ENCODE assay signal across 1 cellular context in the genomic region with DNA sequence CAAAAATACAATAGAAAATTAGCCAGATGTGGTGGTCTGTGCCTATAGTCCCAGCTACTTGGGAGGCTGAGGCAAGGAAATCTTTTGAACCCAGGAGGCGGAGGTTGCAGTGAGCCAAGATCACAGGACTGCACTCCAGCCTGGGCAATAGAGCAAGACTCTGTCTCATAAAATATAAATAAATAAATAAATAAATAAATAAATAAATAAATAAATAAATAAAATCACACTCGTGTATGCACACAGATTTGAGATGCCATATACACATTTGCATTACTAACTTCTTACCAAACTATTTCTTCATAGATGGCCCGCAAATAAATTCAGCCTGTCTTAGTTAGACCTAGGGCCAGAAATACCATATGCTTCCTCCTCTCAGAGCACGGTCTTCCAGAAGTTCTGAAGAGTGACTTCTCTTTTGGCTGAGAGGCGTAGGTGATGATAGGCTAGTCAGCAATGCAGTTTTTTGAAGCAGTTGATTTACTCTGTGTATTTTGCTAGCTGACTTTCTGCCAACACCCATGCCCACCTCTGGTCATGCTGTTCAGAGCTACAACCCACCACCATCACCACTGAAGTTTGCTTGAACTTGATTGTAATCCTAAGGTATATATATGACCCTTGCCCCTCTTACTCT.
TF ChIP-seq lines count a peak whose summit lies in the region.

No MANE protein-coding gene starts in this region.

TF ChIP-seq in HEK293, 187 proteins besides CTCF, POLR2A, EP300 and RAD21 (continued from another document and continues in another):
- no peak for TF ChIP-seq ZNF174 (tag by site-specific recombination; IDR thresholded peaks at IDR 0.05)
- no peak for TF ChIP-seq ZNF473 (tag by site-specific recombination; IDR thresholded peaks at IDR 0.05)
- TF ChIP-seq ZNF292 (tag by site-specific recombination; IDR thresholded peaks at IDR 0.05; ENCODE audit: borderline replicate concordance, low read depth), result peak; percentile 73; the same call in 1 of the 2 replicates
- TF ChIP-seq ZNF692 (tag by site-specific recombination; IDR thresholded peaks at IDR 0.05), result no peak
- no peak for TF ChIP-seq ZFP41 (tag by site-specific recombination; IDR thresholded peaks at IDR 0.05; ENCODE audit: borderline replicate concordance)
- TF ChIP-seq SETDB1 (IDR thresholded peaks at IDR 0.05; ENCODE audit: insufficient read length, low read length), result no peak
- TF ChIP-seq MEIS1 (CRISPR knock-in tag; IDR thresholded peaks at IDR 0.05; ENCODE audit: borderline replicate concordance), result no peak
- TF ChIP-seq ZIC2 (tag by site-specific recombination; IDR thresholded peaks at IDR 0.05), result no peak
- TF ChIP-seq ZFP3 (tag by site-specific recombination; IDR thresholded peaks at IDR 0.05; ENCODE audit: low read depth), result no peak
- peak; percentile 75; the same call in 1 of the 2 replicates for TF ChIP-seq ZNF560 (tag by site-specific recombination; IDR thresholded peaks at IDR 0.05; ENCODE audit: borderline replicate concordance)
- no peak for TF ChIP-seq HOXD13 (CRISPR knock-in tag; IDR thresholded peaks at IDR 0.05; ENCODE audit: borderline replicate concordance)
- TF ChIP-seq ZNF621 (tag by site-specific recombination; IDR thresholded peaks at IDR 0.05), result no peak
- TF ChIP-seq, protein P1, sequence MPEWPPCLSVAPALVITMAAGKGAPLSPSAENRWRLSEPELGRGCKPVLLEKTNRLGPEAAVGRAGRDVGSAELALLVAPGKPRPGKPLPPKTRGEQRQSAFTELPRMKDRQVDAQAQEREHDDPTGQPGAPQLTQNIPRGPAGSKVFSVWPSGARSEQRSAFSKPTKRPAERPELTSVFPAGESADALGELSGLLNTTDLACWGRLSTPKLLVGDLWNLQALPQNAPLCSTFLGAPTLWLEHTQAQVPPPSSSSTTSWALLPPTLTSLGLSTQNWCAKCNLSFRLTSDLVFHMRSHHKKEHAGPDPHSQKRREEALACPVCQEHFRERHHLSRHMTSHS (tag by site-specific recombination; IDR thresholded peaks at IDR 0.05), result no peak
- no peak for TF ChIP-seq YY1 (tag by site-specific recombination; IDR thresholded peaks at IDR 0.05)
- no peak for TF ChIP-seq ZNF274 (IDR thresholded peaks at IDR 0.05; ENCODE audit: low read length)
- no peak for TF ChIP-seq ZNF274 (tag by site-specific recombination; IDR thresholded peaks at IDR 0.05; ENCODE audit: borderline replicate concordance)
- peak; percentile 63; the same call in 1 of the 2 replicates for TF ChIP-seq RBAK (tag by site-specific recombination; IDR thresholded peaks at IDR 0.05)
- TF ChIP-seq KLF8 (tag by site-specific recombination; IDR thresholded peaks at IDR 0.05), result no peak
- peak; percentile 70 for TF ChIP-seq ZBTB11 (tag by site-specific recombination; conservative IDR thresholded peaks at IDR 0.05; ENCODE audit: low read depth)
- TF ChIP-seq GLIS2 (tag by site-specific recombination; IDR thresholded peaks at IDR 0.05), result no peak
- TF ChIP-seq SP2 (tag by site-specific recombination; IDR thresholded peaks at IDR 0.05), result no peak
- TF ChIP-seq ZNF140 (tag by site-specific recombination; IDR thresholded peaks at IDR 0.05), result peak; percentile 73; the same call in 1 of the 2 replicates
- TF ChIP-seq, protein P2, sequence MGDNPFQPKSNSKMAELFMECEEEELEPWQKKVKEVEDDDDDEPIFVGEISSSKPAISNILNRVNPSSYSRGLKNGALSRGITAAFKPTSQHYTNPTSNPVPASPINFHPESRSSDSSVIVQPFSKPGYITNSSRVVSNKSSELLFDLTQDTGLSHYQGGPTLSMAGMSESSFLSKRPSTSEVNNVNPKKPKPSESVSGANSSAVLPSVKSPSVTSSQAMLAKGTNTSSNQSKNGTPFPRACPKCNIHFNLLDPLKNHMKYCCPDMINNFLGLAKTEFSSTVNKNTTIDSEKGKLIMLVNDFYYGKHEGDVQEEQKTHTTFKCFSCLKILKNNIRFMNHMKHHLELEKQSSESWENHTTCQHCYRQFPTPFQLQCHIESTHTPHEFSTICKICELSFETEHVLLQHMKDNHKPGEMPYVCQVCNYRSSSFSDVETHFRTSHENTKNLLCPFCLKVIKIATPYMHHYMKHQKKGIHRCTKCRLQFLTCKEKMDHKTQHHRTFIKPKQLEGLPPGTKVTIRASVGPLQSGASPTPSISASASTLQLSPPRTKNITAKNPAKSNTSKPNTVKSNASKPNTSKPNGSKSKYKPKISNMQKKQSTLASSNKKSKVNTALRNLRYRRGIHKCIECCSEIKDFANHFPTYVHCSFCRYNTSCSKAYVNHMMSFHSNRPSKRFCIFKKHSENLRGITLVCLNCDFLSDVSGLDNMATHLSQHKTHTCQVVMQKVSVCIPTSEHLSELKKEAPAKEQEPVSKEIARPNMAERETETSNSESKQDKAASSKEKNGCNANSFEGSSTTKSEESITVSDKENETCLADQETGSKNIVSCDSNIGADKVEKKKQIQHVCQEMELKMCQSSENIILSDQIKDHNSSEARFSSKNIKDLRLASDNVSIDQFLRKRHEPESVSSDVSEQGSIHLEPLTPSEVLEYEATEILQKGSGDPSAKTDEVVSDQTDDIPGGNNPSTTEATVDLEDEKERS (tag by site-specific recombination; IDR thresholded peaks at IDR 0.05), result no peak
- no peak for TF ChIP-seq ZNF366 (tag by site-specific recombination; conservative IDR thresholded peaks at IDR 0.05)
- no peak for TF ChIP-seq ZNF341 (tag by site-specific recombination; IDR thresholded peaks at IDR 0.05; ENCODE audit: low read depth)
- TF ChIP-seq ZNF155 (tag by site-specific recombination; IDR thresholded peaks at IDR 0.05), result no peak
- TF ChIP-seq, protein P3, sequence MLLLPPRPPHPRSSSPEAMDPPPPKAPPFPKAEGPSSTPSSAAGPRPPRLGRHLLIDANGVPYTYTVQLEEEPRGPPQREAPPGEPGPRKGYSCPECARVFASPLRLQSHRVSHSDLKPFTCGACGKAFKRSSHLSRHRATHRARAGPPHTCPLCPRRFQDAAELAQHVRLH (tag by site-specific recombination; IDR thresholded peaks at IDR 0.05), result no peak
- no peak for TF ChIP-seq ZNF280C (tag by site-specific recombination; IDR thresholded peaks at IDR 0.05)
- no peak for TF ChIP-seq SALL2 (tag by site-specific recombination; IDR thresholded peaks at IDR 0.05; ENCODE audit: borderline replicate concordance)
- TF ChIP-seq HOXC10 (CRISPR knock-in tag; IDR thresholded peaks at IDR 0.05), result no peak
- TF ChIP-seq ZNF48 (tag by site-specific recombination; IDR thresholded peaks at IDR 0.05), result no peak
- TF ChIP-seq ZNF830 (tag by site-specific recombination; IDR thresholded peaks at IDR 0.05; ENCODE audit: low read depth), result no peak
- no peak for TF ChIP-seq ZEB2 (tag by site-specific recombination; IDR thresholded peaks at IDR 0.05)
- TF ChIP-seq GLIS1 (tag by site-specific recombination; IDR thresholded peaks at IDR 0.05), result no peak
- TF ChIP-seq ZBTB20 (tag by site-specific recombination; IDR thresholded peaks at IDR 0.05), result no peak
- TF ChIP-seq ZNF529 (tag by site-specific recombination; IDR thresholded peaks at IDR 0.05; ENCODE audit: insufficient replicate concordance), result peak; percentile 26
- no peak for TF ChIP-seq ZNF768 (tag by site-specific recombination; IDR thresholded peaks at IDR 0.05)
- TF ChIP-seq ZNF654 (tag by site-specific recombination; IDR thresholded peaks at IDR 0.05; ENCODE audit: low read depth), result peak; percentile 43
- TF ChIP-seq GLI4 (tag by site-specific recombination; IDR thresholded peaks at IDR 0.05), result no peak
- TF ChIP-seq ZNF211 (tag by site-specific recombination; IDR thresholded peaks at IDR 0.05; ENCODE audit: low read depth), result no peak
- TF ChIP-seq ZSCAN4 (tag by site-specific recombination; IDR thresholded peaks at IDR 0.05), result no peak
- TF ChIP-seq ZNF610 (tag by site-specific recombination; IDR thresholded peaks at IDR 0.05; ENCODE audit: borderline replicate concordance), result no peak
- 0 out of 2 replicates have a peak, but pooled peaks have one; percentile 34 for TF ChIP-seq ZNF501 (tag by site-specific recombination; IDR thresholded peaks at IDR 0.05)
- no peak for TF ChIP-seq KLF16 (tag by site-specific recombination; IDR thresholded peaks at IDR 0.05)
- TF ChIP-seq ZNF169 (tag by site-specific recombination; IDR thresholded peaks at IDR 0.05), result no peak
- no peak for TF ChIP-seq ZNF792 (tag by site-specific recombination; IDR thresholded peaks at IDR 0.05)
- TF ChIP-seq ZNF114 (tag by site-specific recombination; IDR thresholded peaks at IDR 0.05), result no peak
- TF ChIP-seq, protein P4, sequence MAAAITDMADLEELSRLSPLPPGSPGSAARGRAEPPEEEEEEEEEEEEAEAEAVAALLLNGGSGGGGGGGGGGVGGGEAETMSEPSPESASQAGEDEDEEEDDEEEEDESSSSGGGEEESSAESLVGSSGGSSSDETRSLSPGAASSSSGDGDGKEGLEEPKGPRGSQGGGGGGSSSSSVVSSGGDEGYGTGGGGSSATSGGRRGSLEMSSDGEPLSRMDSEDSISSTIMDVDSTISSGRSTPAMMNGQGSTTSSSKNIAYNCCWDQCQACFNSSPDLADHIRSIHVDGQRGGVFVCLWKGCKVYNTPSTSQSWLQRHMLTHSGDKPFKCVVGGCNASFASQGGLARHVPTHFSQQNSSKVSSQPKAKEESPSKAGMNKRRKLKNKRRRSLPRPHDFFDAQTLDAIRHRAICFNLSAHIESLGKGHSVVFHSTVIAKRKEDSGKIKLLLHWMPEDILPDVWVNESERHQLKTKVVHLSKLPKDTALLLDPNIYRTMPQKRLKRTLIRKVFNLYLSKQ (tag by site-specific recombination; IDR thresholded peaks at IDR 0.05; ENCODE audit: borderline replicate concordance), result peak; percentile 87; the same call in 1 of the 2 replicates
- no peak for TF ChIP-seq TCF7L2 (IDR thresholded peaks at IDR 0.05; ENCODE audit: borderline replicate concordance, low read depth, low read length)
- TF ChIP-seq ZNF146 (tag by site-specific recombination; IDR thresholded peaks at IDR 0.05), result no peak
- TF ChIP-seq ZNF548 (tag by site-specific recombination; IDR thresholded peaks at IDR 0.05), result no peak
- no peak for TF ChIP-seq ZNF600 (tag by site-specific recombination; IDR thresholded peaks at IDR 0.05)
- no peak for TF ChIP-seq PRDM1 (tag by site-specific recombination; IDR thresholded peaks at IDR 0.05)
- TF ChIP-seq KLF10 (tag by site-specific recombination; IDR thresholded peaks at IDR 0.05), result no peak
